Comparison of ENCODE assay signal across 8 cellular contexts in the genomic region with DNA sequence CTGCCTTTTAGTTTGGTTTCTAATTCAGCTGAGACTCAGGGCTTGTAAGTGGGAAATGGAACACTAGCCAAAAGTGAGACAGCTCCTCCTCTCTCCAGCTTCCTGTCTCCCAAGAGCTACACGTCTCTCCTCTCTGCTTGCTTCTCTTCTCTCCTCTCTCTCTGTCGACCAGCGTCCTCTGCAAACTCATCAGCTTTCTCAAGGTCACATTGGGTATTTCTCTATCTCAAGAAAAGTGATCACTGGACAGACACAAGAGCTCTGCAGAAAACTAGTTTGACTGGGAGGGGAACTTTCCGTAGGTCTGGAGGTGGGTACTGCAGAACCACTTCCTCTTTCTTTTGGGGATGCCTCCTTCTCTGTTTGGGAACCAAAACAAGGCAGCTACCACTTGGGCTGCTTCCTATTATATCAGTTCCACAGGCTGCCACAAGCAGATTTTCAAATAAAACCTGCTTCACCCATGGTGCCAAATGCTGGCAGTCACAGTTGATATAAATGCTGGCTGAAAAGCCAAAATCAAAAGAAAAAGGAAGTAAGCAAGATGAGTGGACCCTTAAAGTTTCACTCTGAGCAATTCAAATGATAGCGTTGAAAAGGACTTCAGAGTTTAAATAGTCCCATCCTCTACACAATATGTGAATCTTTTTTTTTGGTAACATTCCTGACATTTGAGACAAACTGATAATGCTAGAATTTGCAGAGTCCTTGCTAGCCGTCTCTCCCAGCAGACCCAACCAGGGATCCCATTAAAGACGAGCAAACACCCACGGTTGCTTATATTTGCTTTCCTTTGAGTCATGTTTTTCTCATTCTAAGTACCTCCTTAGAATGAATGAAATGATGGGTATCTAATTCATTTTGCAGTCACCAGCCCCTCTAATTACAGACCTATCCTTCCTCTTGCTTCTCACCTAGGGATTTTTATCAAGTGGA. TPM values are rescaled to one million over a fixed set of nuclear protein-coding genes. Genes with fewer than 3 reads are reported as not detected.
DNase-seq lines count a peak whose midpoint lies in the region; TF ChIP-seq lines count a peak whose summit lies in the region.

No MANE protein-coding gene starts in this region.

- no peaks in the 10 kb centered on the region for H3K27me3 Mint-ChIP-seq in activated CD4-positive, alpha-beta T cell treated with anti-CD3 and anti-CD28 coated beads, Interleukin-2, amount 10 ng/mL, durations not matched to agents 24 days and 14 days
- H3K27me3 Mint-ChIP-seq in HFFc6 (ENCODE audit: insufficient read depth) (no peaks in the 10 kb centered on the region), osteocyte (ENCODE audit: unreplicated experiment) (no peaks in the 10 kb centered on the region)

- peaks cover 10% of the 10 kb centered on the region for H3K4me1 Mint-ChIP-seq in activated CD4-positive, alpha-beta T cell treated with anti-CD3 and anti-CD28 coated beads, Interleukin-2, amount 10 ng/mL, durations not matched to agents 24 days and 14 days
- H3K4me1 Mint-ChIP-seq in HFFc6 (ENCODE audit: low read depth) (peaks cover 24% of the 10 kb centered on the region), osteocyte (ENCODE audit: unreplicated experiment) (peaks cover 50% of the 10 kb centered on the region)

- TF ChIP-seq CTCF in HFFc6 (IDR thresholded peaks at IDR 0.05) (no peak), osteocyte (IDR thresholded peaks at IDR 0.05) (no peak), RWPE1 (conservative IDR thresholded peaks at IDR 0.05; ENCODE audit: low read depth) (no peak)

- DNase-seq in activated CD4-positive, alpha-beta T cell treated with anti-CD3 and anti-CD28 coated beads, Interleukin-2, amount 10 ng/mL, durations not matched to agents 24 days and 14 days = peak; percentile 67
- no peak for DNase-seq in activated CD4-positive, alpha-beta T cell treated with anti-CD3 and anti-CD28 coated beads for 4 hours
- DNase-seq in HFFc6 = peak; percentile 16
- DNase-seq in MV-4-11 (lab: John Stamatoyannopoulos, UW) = peak; percentile 91
- peak; percentile 24 for DNase-seq in dedifferentiated amniotic fluid mesenchymal stem cell (ENCODE audit: extremely low spot score)
- DNase-seq in osteocyte (ENCODE audit: extremely low spot score, unreplicated experiment) = peak; percentile 34
- DNase-seq in RKO (ENCODE audit: low spot score) = no peak
- no peak for DNase-seq in RWPE1 (ENCODE audit: low spot score)

- peak overlapping the region; percentile 63 for H3K4me3 Mint-ChIP-seq in activated CD4-positive, alpha-beta T cell treated with anti-CD3 and anti-CD28 coated beads, Interleukin-2, amount 10 ng/mL, durations not matched to agents 24 days and 14 days
- peak overlapping the region; percentile 83 for H3K4me3 Mint-ChIP-seq in HFFc6
- H3K4me3 Mint-ChIP-seq in osteocyte (ENCODE audit: unreplicated experiment) = peak overlapping the region; percentile 47

- peak overlapping the region; percentile 79 for H3K27ac Mint-ChIP-seq in activated CD4-positive, alpha-beta T cell treated with anti-CD3 and anti-CD28 coated beads, Interleukin-2, amount 10 ng/mL, durations not matched to agents 24 days and 14 days
- peak overlapping the region; percentile 91 for H3K27ac Mint-ChIP-seq in HFFc6
- peak overlapping the region; percentile 89 for H3K27ac Mint-ChIP-seq in osteocyte (ENCODE audit: unreplicated experiment)

- peaks cover 3% of the 10 kb centered on the region for H3K9me3 Mint-ChIP-seq in activated CD4-positive, alpha-beta T cell treated with anti-CD3 and anti-CD28 coated beads, Interleukin-2, amount 10 ng/mL, durations not matched to agents 24 days and 14 days
- no peaks in the 10 kb centered on the region for H3K9me3 Mint-ChIP-seq in HFFc6
- no peaks in the 10 kb centered on the region for H3K9me3 Mint-ChIP-seq in osteocyte (ENCODE audit: unreplicated experiment)

- CTCF ChIA-PET in RWPE1 (lab: Yijun Ruan, JAX) = no interaction called here

- intact Hi-C loops in activated CD4-positive, alpha-beta T cell treated with anti-CD3 and anti-CD28 coated beads, Interleukin-2, amount 10 ng/mL, durations not matched to agents 24 days and 14 days (cut with micrococcal nuclease) = loop anchor here (10.0 kb wide), 1 partner anchor 473 kb away; the partner anchor contains the start of gene GPD1L

- no peaks in the 10 kb centered on the region for H3K36me3 Mint-ChIP-seq in activated CD4-positive, alpha-beta T cell treated with anti-CD3 and anti-CD28 coated beads, Interleukin-2, amount 10 ng/mL, durations not matched to agents 24 days and 14 days (ENCODE audit: low read depth)
- no peaks in the 10 kb centered on the region for H3K36me3 Mint-ChIP-seq in HFFc6 (ENCODE audit: low read depth)
- H3K36me3 Mint-ChIP-seq in osteocyte (ENCODE audit: unreplicated experiment) = no peaks in the 10 kb centered on the region

- POLR2A ChIA-PET in RWPE1 (lab: Yijun Ruan, JAX; ENCODE audit: low non-redundant PET) = no interaction called here

- no peak overlapping the region for H3K27ac ChIP-seq in RWPE1

RNA-seq across cellular contexts. Expression of gene DYNC1LI1, which starts 7.2 kb away (rescaled TPM):
- 35.4 and 40.1 TPM in 2 replicates for total RNA-seq in activated CD4-positive, alpha-beta T cell treated with anti-CD3 and anti-CD28 coated beads, Interleukin-2, amount 10 ng/mL, durations not matched to agents 24 days and 14 days
- 10 to 100 TPM; 43.6 to 51.8 (median 46.3) TPM for total RNA-seq in HFFc6 (2021; fragmentation: NEBNext Ultra II Directional; extraction: Animal tissue kit (Norgen Biotek cat#: 25700))
- total RNA-seq in osteocyte = 58.8 and 64.3 TPM in 2 replicates

Comparison
In these comparisons a context has a peak if more than half of its experiments do, and no peak if none do; other contexts are left out.
1. DNase-seq: peak in activated CD4-positive, alpha-beta T cell treated with anti-CD3 and anti-CD28 coated beads, Interleukin-2, amount 10 ng/mL, durations not matched to agents 24 days and 14 days (single experiment), HFFc6 (single experiment), MV-4-11 (single experiment), dedifferentiated amniotic fluid mesenchymal stem cell (single experiment) and osteocyte (single experiment); none in activated CD4-positive, alpha-beta T cell treated with anti-CD3 and anti-CD28 coated beads for 4 hours (0 of 2), RKO (single experiment) and RWPE1 (single experiment).
2. Peak in every context shown above with its lines, with median percentiles within 50 percentile points of each other: H3K27ac Mint-ChIP-seq and H3K4me3 Mint-ChIP-seq.